ENCODE assay signal across 6 cellular contexts in the genomic region with DNA sequence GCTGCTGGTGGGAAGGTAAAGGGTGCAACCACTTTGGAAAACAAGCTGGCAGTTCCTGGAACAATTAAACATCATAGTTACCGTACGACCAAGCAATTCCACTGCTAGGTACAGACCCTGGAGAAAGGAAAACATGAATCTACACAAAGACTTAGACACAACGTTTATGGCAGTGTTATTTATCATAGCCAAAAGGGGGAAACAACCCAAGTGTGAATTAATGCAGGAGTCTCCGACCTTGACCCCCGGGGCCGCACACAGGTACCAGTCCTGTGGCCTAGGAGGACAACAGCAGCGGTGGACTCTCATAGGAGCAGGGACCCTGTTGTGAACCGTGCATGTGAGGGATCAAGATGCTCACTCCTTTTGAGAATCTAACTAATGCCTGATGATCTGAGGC.
"Had no signal": no experiment of that assay in that cellular context is flagged by ENCODE, and none has a peak within 500 bp of the region (broad histone marks: within the 10 kb centered on the region; RNA-seq: fewer than 3 reads in every experiment).

No MANE protein-coding gene starts in this region.

- DNase-seq: GM23248, GOT3, H7, HFFc6 had no signal

- H3K4me3 Mint-ChIP-seq: HFFc6, IgD-negative memory B cell had no signal

- H3K9me3 Mint-ChIP-seq: HFFc6, IgD-negative memory B cell had no signal

- ATAC-seq: HCT116 had no signal

- H3K27ac Mint-ChIP-seq: HFFc6, IgD-negative memory B cell had no signal
